In genomic region chr12:121295746-121296617, GRCh38 we compare ENCODE assay signal across 8 cellular contexts. TPM values are rescaled to one million over a fixed set of nuclear protein-coding genes. Genes with fewer than 3 reads are reported as not detected.
DNase-seq lines count a peak whose midpoint lies in the region; ATAC-seq and TF ChIP-seq lines count a peak whose summit lies in the region.

No MANE protein-coding gene starts in this region.

- no peaks in the 10 kb centered on the region for H3K9me2 ChIP-seq in SK-N-SH

- peak overlapping the region; percentile 72; the same call in 1 of the 2 replicates for H2AFZ ChIP-seq in SK-N-SH (ENCODE audit: low read depth)

- peaks cover 0 to 11% of the 10 kb centered on the region in 2 experiments for H3K36me3 ChIP-seq in SK-N-SH (replicated peaks in 1 of 2; ENCODE audit: control insufficient read depth in 1 of 2, insufficient read depth in 2 of 2, low read length in 1 of 2)
- H3K36me3 ChIP-seq in stomach smooth muscle (ENCODE audit: control insufficient read depth in 2 of 2, insufficient read depth in 2 of 2, low read length in 2 of 2) = peaks cover 0 to 4% of the 10 kb centered on the region in 2 donors

- WGBS in SK-N-SH (ENCODE audit: low lambda C conversion rate) = 2% methylated on average over 9 of the region's 55 CpGs

- H3K4me3 ChIP-seq in SK-N-SH (ENCODE audit: low read depth in 2 of 2, low read length in 1 of 2) = peak overlapping the region; percentile 76 to 90
- H3K4me3 ChIP-seq in choroid plexus epithelial cell (ENCODE audit: low read depth, low read length) = peak overlapping the region; percentile 91
- peak overlapping the region; percentile 84 to 89 for H3K4me3 ChIP-seq in stomach smooth muscle (ENCODE audit: low read length in 2 of 2)

- TF ChIP-seq EP300 in SK-N-SH (IDR thresholded peaks at IDR 0.05; ENCODE audit: borderline replicate concordance in 1 of 2, low read depth in 1 of 2, low read length in 1 of 2) = no peak

- POLR2A ChIA-PET in SK-N-SH (lab: Yijun Ruan, JAX) = interaction anchor here (0.5 to 1.7 kb wide), 2 partner anchors 30 to 43 kb away, joined by 3 to 5 read pairs; no protein-coding TSS in a partner anchor

- no peaks in the 10 kb centered on the region for H3K9me3 ChIP-seq in SK-N-SH
- no peaks in the 10 kb centered on the region for H3K9me3 ChIP-seq in stomach smooth muscle (ENCODE audit: control insufficient read depth in 2 of 2, low read length in 2 of 2)

- DNase-seq in AG08396 (ENCODE audit: low spot score) (peak; percentile 50), SK-N-SH (peak; percentile 64), choroid plexus epithelial cell (ENCODE audit: low read depth) (peak; percentile 13), lung microvascular endothelial cell (ENCODE audit: low read depth in 2 of 2) (peak; percentile 21 to 26), NOMO-1 treated with DMSO at 0.1 percent for 48 hours (lab: John Stamatoyannopoulos, UW; ENCODE audit: unreplicated experiment) (no peak)

- TF ChIP-seq CTCF in SK-N-SH (IDR thresholded peaks at IDR 0.05) (no peak), choroid plexus epithelial cell (conservative IDR thresholded peaks at IDR 0.05; ENCODE audit: low read depth, low read length) (no peak)

- no peaks in the 10 kb centered on the region for H3K27me3 ChIP-seq in SK-N-SH (ENCODE audit: insufficient read depth)
- H3K27me3 ChIP-seq in stomach smooth muscle (ENCODE audit: control insufficient read depth in 1 of 2, insufficient read depth in 2 of 2, low read length in 2 of 2) = no peaks in the 10 kb centered on the region

- peaks cover 3 to 8% of the 10 kb centered on the region in 2 experiments; a peak in 2 of 4 replicates for H3K4me1 ChIP-seq in SK-N-SH (ENCODE audit: control insufficient read depth in 1 of 2, insufficient read depth in 2 of 2, low read depth in 1 of 2, low read length in 1 of 2)
- peaks cover 24% of the 10 kb centered on the region for H3K4me1 ChIP-seq in stomach smooth muscle (ENCODE audit: control insufficient read depth, insufficient read depth, low read length)

- H3F3A ChIP-seq in SK-N-SH (replicated peaks; ENCODE audit: insufficient read depth) = peaks cover 11% of the 10 kb centered on the region

- H3K79me2 ChIP-seq in SK-N-SH (ENCODE audit: insufficient read depth) = peaks cover 34% of the 10 kb centered on the region

- no peak for TF ChIP-seq RAD21 in SK-N-SH (IDR thresholded peaks at IDR 0.05; ENCODE audit: low read length)

- H3K9ac ChIP-seq in SK-N-SH = peak overlapping the region; percentile 85
- peak overlapping the region; percentile 73 to 82 for H3K9ac ChIP-seq in stomach smooth muscle (ENCODE audit: low read length in 2 of 2)

- peak overlapping the region; percentile 96 for H3K4me2 ChIP-seq in SK-N-SH

- H3K27ac ChIP-seq in SK-N-SH (ENCODE audit: low read depth in 2 of 2, low read length in 1 of 2) (peak overlapping the region in 1 of 2 experiments; percentile 39; a peak in 1 of 4 replicates), stomach smooth muscle (ENCODE audit: low read length) (no peak overlapping the region)

- ATAC-seq in GM18870 (IDR thresholded peaks at IDR 0.05; ENCODE audit: unreplicated experiment) = peak; percentile 19
- peak; percentile 24 for ATAC-seq in HG03097 (IDR thresholded peaks at IDR 0.05; ENCODE audit: low FRiP score, unreplicated experiment)

- CTCF ChIA-PET in SK-N-SH (lab: Yijun Ruan, JAX) = interaction anchor here (0.7 to 1.8 kb wide), 8 partner anchors 10 to 147 kb away, joined by 3 to 6 read pairs (median 4); no protein-coding TSS in a partner anchor

- H4K20me1 ChIP-seq in SK-N-SH (ENCODE audit: insufficient read depth) = 0 out of 2 replicates have a peak, but pooled peaks cover 3% of the 10 kb centered on the region

TF ChIP-seq in SK-N-SH, 30 proteins besides CTCF, POLR2A, EP300 and RAD21:
- no peak for TF ChIP-seq FOXJ3 (CRISPR knock-in tag; IDR thresholded peaks at IDR 0.05)
- peak; percentile 58; the same call in 1 of the 2 replicates for TF ChIP-seq MAX (IDR thresholded peaks at IDR 0.05; ENCODE audit: low read depth)
- no peak for TF ChIP-seq TAF1 (IDR thresholded peaks at IDR 0.05; ENCODE audit: borderline replicate concordance, low read depth, low read length)
- TF ChIP-seq SIN3A (IDR thresholded peaks at IDR 0.05; ENCODE audit: borderline replicate concordance, low read depth, low read length) = peak; percentile 57; the same call in 1 of the 2 replicates
- peak; percentile 90 for TF ChIP-seq MXI1 (IDR thresholded peaks at IDR 0.05; ENCODE audit: low read depth, low read length)
- TF ChIP-seq GABPA (IDR thresholded peaks at IDR 0.05; ENCODE audit: low read depth) = 0 out of 2 replicates have a peak, but pooled peaks have one; percentile 8
- no peak for TF ChIP-seq USF1 (IDR thresholded peaks at IDR 0.05; ENCODE audit: borderline replicate concordance, low read depth)

RNA-seq across cellular contexts. Expression of gene CAMKK2, which starts 0.5 kb away (rescaled TPM):
- 23.6 and 24.5 TPM in 2 replicates for polyA plus RNA-seq in SK-N-SH (2012; rRNA removed)
- polyA plus RNA-seq in SK-N-SH (2012; cell fraction: cytosol; rRNA removed) = 13.3 and 17.8 TPM in 2 replicates
- polyA plus RNA-seq in SK-N-SH (2012; cell fraction: nucleus; rRNA removed) = 39.4 and 39.9 TPM in 2 replicates
- 14.8 and 31.2 TPM in 2 replicates for total RNA-seq in lung microvascular endothelial cell

RNA-seq across cellular contexts. Expression of gene ANAPC5, which starts 56.2 kb away (rescaled TPM):
- polyA plus RNA-seq in SK-N-SH (2012; rRNA removed) = 110 and 158 TPM in 2 replicates
- 78.2 and 95.2 TPM in 2 replicates for polyA plus RNA-seq in SK-N-SH (2012; cell fraction: cytosol; rRNA removed)
- 388 and 449 TPM in 2 replicates for polyA plus RNA-seq in SK-N-SH (2012; cell fraction: nucleus; rRNA removed)
- total RNA-seq in lung microvascular endothelial cell = 104 and 115 TPM in 2 replicates
